12 cellular contexts compared by ENCODE assay signal in the genomic region with DNA sequence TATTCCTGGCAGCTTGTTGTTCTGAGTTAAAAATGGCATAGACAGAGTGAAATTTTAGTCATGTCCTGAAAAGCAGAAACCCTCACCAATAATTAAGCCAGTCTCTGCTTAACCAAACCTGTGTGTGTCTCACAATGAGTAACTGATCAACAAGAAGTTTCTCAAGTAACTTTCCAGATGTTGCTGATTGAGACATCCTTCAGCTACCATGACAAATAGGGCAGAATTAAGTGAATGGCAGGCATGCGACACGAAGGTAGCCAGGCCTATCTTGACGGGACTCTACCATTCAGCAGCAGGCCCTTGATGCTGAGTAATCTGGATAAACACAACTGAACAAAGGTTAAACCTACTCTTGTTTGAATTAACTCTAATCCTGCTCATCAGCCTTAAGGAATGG.
A peak's percentile ranks its signal among the peaks of the same experiment; 100 is the strongest.
DNase-seq lines count a peak whose midpoint lies in the region; ATAC-seq lines count a peak whose summit lies in the region.
"Had no signal": no experiment of that assay in that cellular context is flagged by ENCODE, and none has a peak within 500 bp of the region (broad histone marks: within the 10 kb centered on the region; RNA-seq: fewer than 3 reads in every experiment).

No MANE protein-coding gene starts in this region.

- DNase-seq in glomerular visceral epithelial cell (ENCODE audit: extremely low spot score) = peak; percentile 34
- no peak for DNase-seq in NCI-H187 (lab: John Stamatoyannopoulos, UW)
- no peak for DNase-seq in COR-L47 (lab: John Stamatoyannopoulos, UW)
- DNase-seq in A172 (ENCODE audit: low spot score) = no peak
- no peak for DNase-seq in NCI-H446 treated with DMSO at 0.1 percent for 48 hours (lab: John Stamatoyannopoulos, UW)
- DNase-seq: activated CD4-positive, alpha-beta T cell treated with anti-CD3 and anti-CD28 coated beads for 1 hour; cerebellar nuclear complex; GOT3 had no signal

- ATAC-seq in GM18511 (IDR thresholded peaks at IDR 0.05; ENCODE audit: unreplicated experiment) = peak; percentile 85
- peak; percentile 72 for ATAC-seq in GM21825 (IDR thresholded peaks at IDR 0.05; ENCODE audit: unreplicated experiment)
- peak; percentile 79 for ATAC-seq in HG03432 (IDR thresholded peaks at IDR 0.05; ENCODE audit: unreplicated experiment)
- ATAC-seq: foreskin keratinocyte had no signal
